ENCODE assay signal across 13 cellular contexts in genomic region chr7:16742547-16742946, GRCh38. TPM values are rescaled to one million over a fixed set of nuclear protein-coding genes. Genes with fewer than 3 reads are reported as not detected.
DNase-seq lines count a peak whose midpoint lies in the region; ATAC-seq and TF ChIP-seq lines count a peak whose summit lies in the region.
"Had no signal": no experiment of that assay in that cellular context is flagged by ENCODE, and none has a peak within 500 bp of the region (broad histone marks: within the 10 kb centered on the region; RNA-seq: fewer than 3 reads in every experiment).

No MANE protein-coding gene starts in this region.

- no peaks in the 10 kb centered on the region for H3K9me3 Mint-ChIP-seq in activated CD4-positive, alpha-beta T cell treated with anti-CD3 and anti-CD28 coated beads, Interleukin-2, amount 10 ng/mL, durations not matched to agents 24 days and 14 days
- H3K9me3 Mint-ChIP-seq in activated CD4-positive, alpha-beta T cell treated with anti-CD3 and anti-CD28 coated beads, Interleukin-2, amount 10 ng/mL, durations not matched to agents 7 days and 5 days = no peaks in the 10 kb centered on the region

- no peaks in the 10 kb centered on the region for H3K36me3 Mint-ChIP-seq in activated CD4-positive, alpha-beta T cell treated with anti-CD3 and anti-CD28 coated beads, Interleukin-2, amount 10 ng/mL, durations not matched to agents 24 days and 14 days (ENCODE audit: low read depth)
- no peaks in the 10 kb centered on the region for H3K36me3 Mint-ChIP-seq in activated CD4-positive, alpha-beta T cell treated with anti-CD3 and anti-CD28 coated beads, Interleukin-2, amount 10 ng/mL, durations not matched to agents 7 days and 5 days (ENCODE audit: low read depth)
- H3K36me3 Mint-ChIP-seq: CD4-positive, CD25-positive, alpha-beta regulatory T cell had no signal

- H3K9me3 ChIP-seq in A673 (ENCODE audit: low read depth, low read length, poor library complexity, severe bottlenecking) (no peaks in the 10 kb centered on the region), PC-3 (ENCODE audit: low read length) (no peaks in the 10 kb centered on the region)
- H3K9me3 ChIP-seq: BLaER1 treated with 17β-estradiol and CSF1 and Interleukin-3, amounts not matched to agents 10 nM and 100 nM had no signal

- no TSS peak for BruUV-seq in A673 (replicated peaks; lab: Mats Ljungman, UMichigan)
- no TSS peak for BruUV-seq in PC-3 (replicated peaks; lab: Mats Ljungman, UMichigan)

- H3K4me3 Mint-ChIP-seq in activated CD4-positive, alpha-beta T cell treated with anti-CD3 and anti-CD28 coated beads, Interleukin-2, amount 10 ng/mL, durations not matched to agents 24 days and 14 days = no peak overlapping the region
- no peak overlapping the region for H3K4me3 Mint-ChIP-seq in activated CD4-positive, alpha-beta T cell treated with anti-CD3 and anti-CD28 coated beads, Interleukin-2, amount 10 ng/mL, durations not matched to agents 7 days and 5 days
- H3K4me3 Mint-ChIP-seq: CD4-positive, CD25-positive, alpha-beta regulatory T cell had no signal

- POLR2A ChIA-PET in activated CD4-positive, alpha-beta T cell treated with anti-CD3 and anti-CD28 coated beads, Interleukin-2, amount 10 ng/mL, durations not matched to agents 7 days and 5 days (lab: Charles Lee) = no interaction called here
- POLR2A ChIA-PET in A673 (lab: Charles Lee; ENCODE audit: low non-redundant PET) (no interaction called here), PC-3 (lab: Charles Lee; ENCODE audit: unreplicated experiment) (no interaction called here)

- no peak for TF ChIP-seq POLR2A in erythroblast (IDR thresholded peaks at IDR 0.05; ENCODE audit: low read length)

- H3F3A ChIP-seq in PC-3 (ENCODE audit: low read length, unreplicated experiment) = no peaks in the 10 kb centered on the region

- H3K27ac ChIP-seq in A673 (ENCODE audit: low read depth, low read length, poor library complexity, severe bottlenecking) (peak overlapping the region; percentile 18), PC-3 (ENCODE audit: low read length) (peak overlapping the region; percentile 64)
- H3K27ac ChIP-seq: 22Rv1; BLaER1 treated with 17β-estradiol and CSF1 and Interleukin-3, amounts not matched to agents 10 nM and 100 nM had no signal

- no peaks in the 10 kb centered on the region for H4K20me1 ChIP-seq in PC-3 (ENCODE audit: low read length)
- H4K20me1 ChIP-seq: BLaER1 treated with 17β-estradiol and CSF1 and Interleukin-3, amounts not matched to agents 10 nM and 100 nM had no signal

- H3K4me2 ChIP-seq in PC-3 (ENCODE audit: low read length) = peak overlapping the region; percentile 34; the same call in 1 of the 2 replicates
- H3K4me2 ChIP-seq: BLaER1 treated with 17β-estradiol and CSF1 and Interleukin-3, amounts not matched to agents 10 nM and 100 nM had no signal

- H3K4me1 ChIP-seq in A673 (ENCODE audit: insufficient read depth, low read length, poor library complexity, severe bottlenecking) = peaks cover 12% of the 10 kb centered on the region
- H3K4me1 ChIP-seq in PC-3 (ENCODE audit: insufficient read depth, low read length) = peaks cover 35% of the 10 kb centered on the region

- no peaks in the 10 kb centered on the region for H3K9me2 ChIP-seq in PC-3 (replicated peaks; ENCODE audit: low read length)

- no peak overlapping the region for H2AFZ ChIP-seq in PC-3 (ENCODE audit: low read length)

- intact Hi-C loops in activated CD4-positive, alpha-beta T cell treated with anti-CD3 and anti-CD28 coated beads, Interleukin-2, amount 10 ng/mL, durations not matched to agents 24 days and 14 days (cut with micrococcal nuclease) = no loop called here
- intact Hi-C loops in A673 (cut with micrococcal nuclease; ENCODE audit: unreplicated experiment) = no loop called here
- intact Hi-C loops in PC-3 (cut with micrococcal nuclease) = no loop called here

- peak overlapping the region; percentile 24 for H3K9ac ChIP-seq in PC-3 (ENCODE audit: low read length)
- H3K9ac ChIP-seq: BLaER1 treated with 17β-estradiol and CSF1 and Interleukin-3, amounts not matched to agents 10 nM and 100 nM had no signal

- H3K27me3 Mint-ChIP-seq in activated CD4-positive, alpha-beta T cell treated with anti-CD3 and anti-CD28 coated beads, Interleukin-2, amount 10 ng/mL, durations not matched to agents 24 days and 14 days = peaks cover 2% of the 10 kb centered on the region
- H3K27me3 Mint-ChIP-seq in activated CD4-positive, alpha-beta T cell treated with anti-CD3 and anti-CD28 coated beads, Interleukin-2, amount 10 ng/mL, durations not matched to agents 7 days and 5 days = no peaks in the 10 kb centered on the region

- peak; percentile 33 for DNase-seq in activated CD4-positive, alpha-beta T cell treated with anti-CD3 and anti-CD28 coated beads, Interleukin-2, amount 10 ng/mL, durations not matched to agents 24 days and 14 days
- no peak for DNase-seq in activated CD4-positive, alpha-beta T cell treated with anti-CD3 and anti-CD28 coated beads, Interleukin-2, amount 10 ng/mL, durations not matched to agents 7 days and 5 days
- DNase-seq in A673 (ENCODE audit: low spot score) (no peak), PC-3 (no peak), erythroblast (lab: John Stamatoyannopoulos, UW) (peak; percentile 66 to 80), kidney glomerular epithelial cell (lab: John Stamatoyannopoulos, UW) (no peak), NCI-H1436 (lab: John Stamatoyannopoulos, UW) (no peak)
- DNase-seq: ACHN; CD4-positive, CD25-positive, alpha-beta regulatory T cell had no signal

- ATAC-seq in PC-3 (no peak), HG03565 (IDR thresholded peaks at IDR 0.05; ENCODE audit: unreplicated experiment) (no peak)
- ATAC-seq: HCT116 had no signal

- no peak for TF ChIP-seq CTCF in A673 (conservative IDR thresholded peaks at IDR 0.05; ENCODE audit: low read depth, low read length)
- no peak for TF ChIP-seq CTCF in PC-3 (conservative IDR thresholded peaks at IDR 0.05; ENCODE audit: low read depth, low read length)

- H3K79me2 ChIP-seq in PC-3 (ENCODE audit: low read length) = no peaks in the 10 kb centered on the region

- H3K4me1 Mint-ChIP-seq in activated CD4-positive, alpha-beta T cell treated with anti-CD3 and anti-CD28 coated beads, Interleukin-2, amount 10 ng/mL, durations not matched to agents 24 days and 14 days = peaks cover 6% of the 10 kb centered on the region
- no peaks in the 10 kb centered on the region for H3K4me1 Mint-ChIP-seq in activated CD4-positive, alpha-beta T cell treated with anti-CD3 and anti-CD28 coated beads, Interleukin-2, amount 10 ng/mL, durations not matched to agents 7 days and 5 days
- H3K4me1 Mint-ChIP-seq: CD4-positive, CD25-positive, alpha-beta regulatory T cell had no signal

- H3K27me3 ChIP-seq in A673 (replicated peaks; ENCODE audit: insufficient read depth, low read depth, low read length, poor library complexity) (no peaks in the 10 kb centered on the region), PC-3 (ENCODE audit: low read length) (no peaks in the 10 kb centered on the region)
- H3K27me3 ChIP-seq: BLaER1 treated with 17β-estradiol and CSF1 and Interleukin-3, amounts not matched to agents 10 nM and 100 nM had no signal

- H3K4me3 ChIP-seq in A673 (ENCODE audit: low read depth, low read length, poor library complexity, severe bottlenecking) (no peak overlapping the region), PC-3 (ENCODE audit: low read length) (no peak overlapping the region)
- H3K4me3 ChIP-seq: BLaER1 treated with 17β-estradiol and CSF1 and Interleukin-3, amounts not matched to agents 10 nM and 100 nM had no signal

- no peak overlapping the region for H3K27ac Mint-ChIP-seq in activated CD4-positive, alpha-beta T cell treated with anti-CD3 and anti-CD28 coated beads, Interleukin-2, amount 10 ng/mL, durations not matched to agents 24 days and 14 days
- H3K27ac Mint-ChIP-seq in activated CD4-positive, alpha-beta T cell treated with anti-CD3 and anti-CD28 coated beads, Interleukin-2, amount 10 ng/mL, durations not matched to agents 7 days and 5 days = no peak overlapping the region
- H3K27ac Mint-ChIP-seq: CD4-positive, CD25-positive, alpha-beta regulatory T cell had no signal

- CTCF ChIA-PET in activated CD4-positive, alpha-beta T cell treated with anti-CD3 and anti-CD28 coated beads, Interleukin-2, amount 10 ng/mL, durations not matched to agents 7 days and 5 days (lab: Charles Lee) = interaction anchor here (0.9 kb wide), 1 partner anchor 14 kb away, joined by 3 read pairs; no protein-coding TSS in a partner anchor
- CTCF ChIA-PET in A673 (lab: Charles Lee) (no interaction called here), PC-3 (lab: Charles Lee) (no interaction called here)

- H3K36me3 ChIP-seq in A673 (ENCODE audit: insufficient read depth, low read length, poor library complexity, severe bottlenecking) = no peaks in the 10 kb centered on the region
- H3K36me3 ChIP-seq in PC-3 (ENCODE audit: low read depth, low read length) = no peaks in the 10 kb centered on the region
- H3K36me3 ChIP-seq: BLaER1 treated with 17β-estradiol and CSF1 and Interleukin-3, amounts not matched to agents 10 nM and 100 nM had no signal

RNA-seq across cellular contexts. Expression of gene TSPAN13, which starts 11.0 kb away (rescaled TPM):
- total RNA-seq in activated CD4-positive, alpha-beta T cell treated with anti-CD3 and anti-CD28 coated beads, Interleukin-2, amount 10 ng/mL, durations not matched to agents 24 days and 14 days = 0.91 and 1.1 TPM in 2 replicates
- under 1 TPM; 0.31 to 0.50 TPM for total RNA-seq in activated CD4-positive, alpha-beta T cell treated with anti-CD3 and anti-CD28 coated beads, Interleukin-2, amount 10 ng/mL, durations not matched to agents 7 days and 5 days
- total RNA-seq in A673 (2021) (157 and 159 TPM in 2 replicates), PC-3 (2014; rRNA removed) (27.6 and 34.9 TPM in 2 replicates)

Comparison
In these comparisons a context has a peak if more than half of its experiments do, and no peak if none do; other contexts are left out.
1. DNase-seq: peak in activated CD4-positive, alpha-beta T cell treated with anti-CD3 and anti-CD28 coated beads, Interleukin-2, amount 10 ng/mL, durations not matched to agents 24 days and 14 days (single experiment) and erythroblast (2 of 2); none in activated CD4-positive, alpha-beta T cell treated with anti-CD3 and anti-CD28 coated beads, Interleukin-2, amount 10 ng/mL, durations not matched to agents 7 days and 5 days (single experiment), A673 (single experiment), PC-3 (single experiment), kidney glomerular epithelial cell (single experiment) and NCI-H1436 (single experiment).
2. RNA of gene TSPAN13, which starts 11.0 kb away (total RNA-seq): 157 to 159 TPM in A673 and 27.6 to 34.9 TPM in PC-3; 0.91 to 1.1 TPM in activated CD4-positive, alpha-beta T cell treated with anti-CD3 and anti-CD28 coated beads, Interleukin-2, amount 10 ng/mL, durations not matched to agents 24 days and 14 days and 0.31 to 0.50 TPM in activated CD4-positive, alpha-beta T cell treated with anti-CD3 and anti-CD28 coated beads, Interleukin-2, amount 10 ng/mL, durations not matched to agents 7 days and 5 days; every median in the first group is over 10 times any median in the second.